In genomic region chr1:175000697-175001187, GRCh38 we compare ENCODE assay signal across 8 cellular contexts. TPM values are rescaled to one million over a fixed set of nuclear protein-coding genes. Genes with fewer than 3 reads are reported as not detected.
DNase-seq lines count a peak whose midpoint lies in the region; ATAC-seq and TF ChIP-seq lines count a peak whose summit lies in the region.

No MANE protein-coding gene starts in this region.

- peaks cover 24% of the 10 kb centered on the region for H3K36me3 Mint-ChIP-seq in CD8-positive, alpha-beta T cell
- H3K36me3 Mint-ChIP-seq in neural progenitor cell, result peaks cover 13% of the 10 kb centered on the region

- no peaks in the 10 kb centered on the region for H3K9me3 ChIP-seq in CD8-positive, alpha-beta T cell (ENCODE audit: low read length)
- H3K9me3 ChIP-seq in ectodermal cell (ENCODE audit: control insufficient read depth, low read length), result no peaks in the 10 kb centered on the region
- H3K9me3 ChIP-seq in neural progenitor cell (ENCODE audit: low read depth), result no peaks in the 10 kb centered on the region

- POLR2A ChIA-PET in CD8-positive, alpha-beta T cell (lab: Charles Lee), result interaction anchor here (0.9 to 6.2 kb wide), 19 partner anchors 8 to 1284 kb away, joined by 3 to 167 read pairs (median 8); partner anchors contain the start of genes COP1, GAS5, MRPS14 and RC3H1

- H3K4me3 ChIP-seq in CD8-positive, alpha-beta T cell (ENCODE audit: low read depth, low read length), result peak overlapping the region; percentile 80
- peak overlapping the region; percentile 97 for H3K4me3 ChIP-seq in ectodermal cell (ENCODE audit: insufficient read depth, low read depth, low read length)
- H3K4me3 ChIP-seq in neural progenitor cell, result peak overlapping the region; percentile 70

- H4K20me1 ChIP-seq in neural progenitor cell (ENCODE audit: low read depth), result peaks cover 30% of the 10 kb centered on the region

- no peak overlapping the region for H3K4me3 Mint-ChIP-seq in CD8-positive, alpha-beta T cell
- no peak overlapping the region for H3K4me3 Mint-ChIP-seq in neural progenitor cell

- intact Hi-C loops in CD8-positive, alpha-beta T cell (cut with DNase I, micrococcal nuclease), result loop anchor here in 1 of 2 experiments (1.0 kb wide), 1 partner anchor 23 kb away; the partner anchor contains the start of gene MRPS14

- peak overlapping the region; percentile 100 for H3K27ac ChIP-seq in CD8-positive, alpha-beta T cell (ENCODE audit: low read depth, low read length)
- no peak overlapping the region for H3K27ac ChIP-seq in ectodermal cell (ENCODE audit: insufficient read depth, low read depth, low read length, poor library complexity, severe bottlenecking)
- no peak overlapping the region for H3K27ac ChIP-seq in neural progenitor cell

- H3K4me2 ChIP-seq in neural progenitor cell, result peak overlapping the region; percentile 88

- no peak overlapping the region for H3K27ac Mint-ChIP-seq in CD8-positive, alpha-beta T cell
- peak overlapping the region; percentile 89 for H3K27ac Mint-ChIP-seq in neural progenitor cell

- no peak for DNase-seq in CD8-positive, alpha-beta T cell
- peak; percentile 51 for DNase-seq in NAMALWA (ENCODE audit: low spot score)
- no peak for DNase-seq in neural progenitor cell (ENCODE audit: low spot score)
- DNase-seq in NOMO-1 treated with DMSO at 0.1 percent for 48 hours (lab: John Stamatoyannopoulos, UW; ENCODE audit: unreplicated experiment), result no peak
- no peak for DNase-seq in GM19240 (ENCODE audit: insufficient read length, low spot score)

- WGBS in ectodermal cell, 2 experiments, result 5% methylated on average over 5 of the region's 5 CpGs

- no peak overlapping the region for H2AFZ ChIP-seq in neural progenitor cell (replicated peaks)

- peaks cover 9% of the 10 kb centered on the region for H3F3A ChIP-seq in neural progenitor cell (ENCODE audit: low read depth)

- CTCF ChIA-PET in CD8-positive, alpha-beta T cell (lab: Charles Lee), result interaction anchor here (1.0 to 3.2 kb wide), 4 partner anchors 14 to 229 kb away, joined by 3 to 21 read pairs (median 14); partner anchors contain the start of gene MRPS14

- H3K9me3 Mint-ChIP-seq in CD8-positive, alpha-beta T cell, result no peaks in the 10 kb centered on the region
- no peaks in the 10 kb centered on the region for H3K9me3 Mint-ChIP-seq in neural progenitor cell

- peaks cover under 1% of the 10 kb centered on the region for H3K36me3 ChIP-seq in CD8-positive, alpha-beta T cell (ENCODE audit: insufficient read depth, low read length)
- peaks cover 10% of the 10 kb centered on the region for H3K36me3 ChIP-seq in ectodermal cell (ENCODE audit: control insufficient read depth, insufficient read depth, low read length)
- H3K36me3 ChIP-seq in neural progenitor cell, result no peaks in the 10 kb centered on the region

- no peaks in the 10 kb centered on the region for H3K27me3 ChIP-seq in CD8-positive, alpha-beta T cell (ENCODE audit: insufficient read depth, low read length)
- no peaks in the 10 kb centered on the region for H3K27me3 ChIP-seq in ectodermal cell (ENCODE audit: control insufficient read depth, insufficient read depth, low read length, poor library complexity, severe bottlenecking)
- no peaks in the 10 kb centered on the region for H3K27me3 ChIP-seq in neural progenitor cell

- no peak for ATAC-seq in CD8-positive, alpha-beta T cell
- ATAC-seq in HG02798 (IDR thresholded peaks at IDR 0.05; ENCODE audit: poor library complexity, unreplicated experiment) (no peak), HG02884 (IDR thresholded peaks at IDR 0.05; ENCODE audit: unreplicated experiment) (no peak)

- H3K9ac ChIP-seq in neural progenitor cell, result peak overlapping the region; percentile 78

- peaks cover 64% of the 10 kb centered on the region for H3K79me2 ChIP-seq in neural progenitor cell (ENCODE audit: low read depth)

- H3K4me1 ChIP-seq in CD8-positive, alpha-beta T cell (ENCODE audit: insufficient read depth, low read length), result peaks cover 31% of the 10 kb centered on the region
- peaks cover 8% of the 10 kb centered on the region for H3K4me1 ChIP-seq in ectodermal cell (ENCODE audit: control insufficient read depth, insufficient read depth, low read length)
- peaks cover 21% of the 10 kb centered on the region for H3K4me1 ChIP-seq in neural progenitor cell

- no peaks in the 10 kb centered on the region for H3K27me3 Mint-ChIP-seq in CD8-positive, alpha-beta T cell (ENCODE audit: low read depth)
- no peaks in the 10 kb centered on the region for H3K27me3 Mint-ChIP-seq in neural progenitor cell (ENCODE audit: insufficient read depth, low read depth)

- peaks cover 55% of the 10 kb centered on the region for H3K4me1 Mint-ChIP-seq in CD8-positive, alpha-beta T cell (ENCODE audit: low read depth)
- H3K4me1 Mint-ChIP-seq in neural progenitor cell, result peaks cover 31% of the 10 kb centered on the region

- TF ChIP-seq CTCF in CD8-positive, alpha-beta T cell (IDR thresholded peaks at IDR 0.05), result no peak
- no peak for TF ChIP-seq CTCF in neural progenitor cell (IDR thresholded peaks at IDR 0.05)

RNA-seq across cellular contexts. Expression of gene CACYBP, which starts 1.0 kb away (rescaled TPM):
- 100 to 1,000 TPM; 105 to 122 TPM for total RNA-seq in CD8-positive, alpha-beta T cell
- polyA plus RNA-seq in ectodermal cell (2013, experiment 1 of 4), result 165 TPM
- 140 TPM for polyA plus RNA-seq in ectodermal cell (2013, experiment 2 of 4)
- 115 TPM for polyA plus RNA-seq in ectodermal cell (2013, experiment 3 of 4)
- polyA plus RNA-seq in ectodermal cell (2013, experiment 4 of 4), result 116 TPM
- total RNA-seq in neural progenitor cell (ENCODE audit: low replicate concordance), result 145 and 166 TPM in 2 replicates

RNA-seq across cellular contexts. Expression of gene MRPS14, which starts 22.5 kb away (rescaled TPM):
- total RNA-seq in CD8-positive, alpha-beta T cell, result 1 to 10 TPM; 6.8 to 7.3 TPM
- polyA plus RNA-seq in ectodermal cell (2013, experiment 1 of 4), result 44.4 TPM
- 48.4 TPM for polyA plus RNA-seq in ectodermal cell (2013, experiment 2 of 4)
- polyA plus RNA-seq in ectodermal cell (2013, experiment 3 of 4), result 36.6 TPM
- 39.0 TPM for polyA plus RNA-seq in ectodermal cell (2013, experiment 4 of 4)
- total RNA-seq in neural progenitor cell (ENCODE audit: low replicate concordance), result 31.3 and 35.1 TPM in 2 replicates
